Comparison of ENCODE assay signal across 7 cellular contexts in genomic region chr9:127927457-127928231, GRCh38. TPM values are rescaled to one million over a fixed set of nuclear protein-coding genes. Genes with fewer than 3 reads are reported as not detected.
DNase-seq lines count a peak whose midpoint lies in the region; FAIRE-seq and TF ChIP-seq lines count a peak whose summit lies in the region.

No MANE protein-coding gene starts in this region.

- H3K9me3 ChIP-seq in small intestine (ENCODE audit: control insufficient read depth, low read depth): no peaks in the 10 kb centered on the region

- no peak for FAIRE-seq in small intestine (lab: Jason Lieb, UNC)

- peak; percentile 33 for DNase-seq in NCI-H146 treated with DMSO at 0.1 percent for 48 hours (lab: John Stamatoyannopoulos, UW; ENCODE audit: unreplicated experiment)
- DNase-seq in activated CD8-positive, alpha-beta memory T cell treated with anti-CD3 and anti-CD28 coated beads for 1 hour (ENCODE audit: extremely low read depth in 1 of 2, low read depth in 1 of 2): peak; percentile 57 to 67
- no peak for DNase-seq in epithelial cell of proximal tubule (ENCODE audit: low read depth)
- DNase-seq in small intestine: peak; percentile 61
- no peak for DNase-seq in G401 (ENCODE audit: low spot score)
- no peak for DNase-seq in NK-92 (lab: John Stamatoyannopoulos, UW; ENCODE audit: unreplicated experiment)
- DNase-seq in AG08396 (ENCODE audit: low spot score): no peak

- H3K4me3 ChIP-seq in epithelial cell of proximal tubule (ENCODE audit: low read depth, low read length) (peak overlapping the region; percentile 37), small intestine (ENCODE audit: low read depth in 1 of 2, low read length in 2 of 2) (peak overlapping the region in 1 of 2 donors; percentile 27)

- H3K27ac ChIP-seq in small intestine (ENCODE audit: low read depth in 1 of 2, low read length in 1 of 2): no peak overlapping the region

- no peaks in the 10 kb centered on the region for H3K36me3 ChIP-seq in small intestine (ENCODE audit: control insufficient read depth in 2 of 2, insufficient read depth in 2 of 2, low read length in 2 of 2)

- 2 to 9% (median 7%) methylated on average over 33 to 48 of the region's 48 CpGs for WGBS in small intestine, 3 donors

- H3K27me3 ChIP-seq in small intestine (ENCODE audit: control insufficient read depth in 2 of 2, insufficient read depth in 2 of 2, low read length in 2 of 2): peaks cover 3% of the 10 kb centered on the region in 2 donors

- in situ Hi-C loops in G401 (cut with HindIII; ENCODE audit: low sequenced_read_pairs): loop anchor here (25.0 kb wide), 1 partner anchor 165 kb away; no protein-coding TSS in a partner anchor

- peaks cover 4 to 6% of the 10 kb centered on the region in 2 donors for H3K4me1 ChIP-seq in small intestine (ENCODE audit: control insufficient read depth in 2 of 2, insufficient read depth in 1 of 2, low read depth in 1 of 2, low read length in 1 of 2)

- TF ChIP-seq CTCF in epithelial cell of proximal tubule (conservative IDR thresholded peaks at IDR 0.05; ENCODE audit: low read depth, low read length): no peak

RNA-seq across cellular contexts. Expression of gene PIP5KL1, which starts 2.9 kb away (rescaled TPM):
- 0.87 and 6.9 TPM in 2 replicates for total RNA-seq in epithelial cell of proximal tubule
- under 1 TPM in 2 of 3 donors, not detected in 1; 0.60 to 0.81 TPM for polyA plus RNA-seq in small intestine
- 0.68 and 23.4 TPM in 2 replicates for total RNA-seq in G401 (2014; rRNA removed; shearing (Covaris generic))

RNA-seq across cellular contexts. Expression of gene DPM2, which starts 10.0 kb away (rescaled TPM):
- 26.2 and 26.5 TPM in 2 replicates for total RNA-seq in epithelial cell of proximal tubule
- 10 to 100 TPM; 23.2 to 46.0 (median 37.8) TPM for polyA plus RNA-seq in small intestine
- 17.1 and 39.0 TPM in 2 replicates for total RNA-seq in G401 (2014; rRNA removed; shearing (Covaris generic))

RNA-seq across cellular contexts. Expression of gene ST6GALNAC4, which starts 10.8 kb away (rescaled TPM):
- 27.4 and 28.2 TPM in 2 replicates for total RNA-seq in epithelial cell of proximal tubule
- 10 to 100 TPM; 20.4 to 34.7 (median 24.6) TPM for polyA plus RNA-seq in small intestine
- 31.9 and 32.8 TPM in 2 replicates for total RNA-seq in G401 (2014; rRNA removed; shearing (Covaris generic))

RNA-seq across cellular contexts. Expression of gene ST6GALNAC6, which starts 28.2 kb away (rescaled TPM):
- 23.5 and 25.8 TPM in 2 replicates for total RNA-seq in epithelial cell of proximal tubule
- polyA plus RNA-seq in small intestine: 10 to 100 TPM in 2 of 3 donors, 1 to 10 TPM in 1; 2.2 to 31.8 (median 15.4) TPM
- total RNA-seq in G401 (2014; rRNA removed; shearing (Covaris generic)): 44.8 and 73.0 TPM in 2 replicates

RNA-seq across cellular contexts. Expression of gene AK1, which starts 50.2 kb away (rescaled TPM):
- 48.1 and 58.3 TPM in 2 replicates for total RNA-seq in epithelial cell of proximal tubule
- polyA plus RNA-seq in small intestine: 10 to 100 TPM; 50.8 to 60.6 (median 52.5) TPM
- 46.4 and 62.6 TPM in 2 replicates for total RNA-seq in G401 (2014; rRNA removed; shearing (Covaris generic))

Comparison
In these comparisons a context has a peak if more than half of its experiments do, and no peak if none do; other contexts are left out.
1. DNase-seq: peak in NCI-H146 treated with DMSO at 0.1 percent for 48 hours (single experiment), activated CD8-positive, alpha-beta memory T cell treated with anti-CD3 and anti-CD28 coated beads for 1 hour (2 of 2) and small intestine (single experiment); none in epithelial cell of proximal tubule (single experiment), G401 (single experiment), NK-92 (single experiment) and AG08396 (single experiment).